1 cellular context compared by ENCODE assay signal in genomic region chr19:36120092-36120983, GRCh38.
TF ChIP-seq lines count a peak whose summit lies in the region.

No MANE protein-coding gene starts in this region.

TF ChIP-seq in HepG2, 621 proteins besides CTCF, POLR2A, EP300 and RAD21 (continued from another document and continues in another):
- TF ChIP-seq ZNF18 (CRISPR knock-in tag; IDR thresholded peaks at IDR 0.05; ENCODE audit: insufficient replicate concordance) (no peak), ARID5B (CRISPR knock-in tag; IDR thresholded peaks at IDR 0.05) (peak; percentile 73; the same call in 1 of the 2 replicates), TAF15 (IDR thresholded peaks at IDR 0.05; ENCODE audit: low read depth, low read length, poor library complexity, severe bottlenecking) (no peak), MLX (CRISPR knock-in tag; IDR thresholded peaks at IDR 0.05) (no peak), ZNF614 (CRISPR knock-in tag; IDR thresholded peaks at IDR 0.05; ENCODE audit: borderline replicate concordance) (peak; percentile 71; the same call in 1 of the 2 replicates), JUN (CRISPR knock-in tag; IDR thresholded peaks at IDR 0.05) (peak; percentile 63; the same call in 1 of the 2 replicates), ZNF788 (CRISPR knock-in tag; IDR thresholded peaks at IDR 0.05; ENCODE audit: borderline replicate concordance) (peak; percentile 93; the same call in 1 of the 2 replicates), ZNF230 (CRISPR knock-in tag; IDR thresholded peaks at IDR 0.05) (peak; percentile 54; the same call in 1 of the 2 replicates), MIXL1 (CRISPR knock-in tag; IDR thresholded peaks at IDR 0.05) (peak; percentile 42; the same call in 1 of the 2 replicates), ZNF883 (CRISPR knock-in tag; IDR thresholded peaks at IDR 0.05; ENCODE audit: not compliant biosample characterization) (no peak), ATF6 (CRISPR knock-in tag; conservative IDR thresholded peaks at IDR 0.05) (no peak), ZNF552 (CRISPR knock-in tag; IDR thresholded peaks at IDR 0.05; ENCODE audit: borderline replicate concordance) (peak; percentile 83), TRIM24 (CRISPR knock-in tag; IDR thresholded peaks at IDR 0.05) (no peak), ZNF510 (CRISPR knock-in tag; IDR thresholded peaks at IDR 0.05; ENCODE audit: low read depth) (no peak), ATF7-NPFF (CRISPR knock-in tag; IDR thresholded peaks at IDR 0.05; ENCODE audit: low read depth) (no peak), CREB1 (IDR thresholded peaks at IDR 0.05) (no peak), CREB1 (CRISPR knock-in tag; IDR thresholded peaks at IDR 0.05) (peak; percentile 61), KLF16 (CRISPR knock-in tag; IDR thresholded peaks at IDR 0.05) (peak in 1 of 2 experiments; percentile 82; a peak in 2 of 4 replicates), ZNF512 (CRISPR knock-in tag; IDR thresholded peaks at IDR 0.05) (no peak), DZIP1 (CRISPR knock-in tag; IDR thresholded peaks at IDR 0.05) (no peak), ZNF670 (CRISPR knock-in tag; IDR thresholded peaks at IDR 0.05; ENCODE audit: borderline replicate concordance) (peak; percentile 60), ETS1 (CRISPR knock-in tag; IDR thresholded peaks at IDR 0.05) (no peak), TCF7 (IDR thresholded peaks at IDR 0.05; ENCODE audit: low read depth) (no peak), ZMAT3 (CRISPR knock-in tag; conservative IDR thresholded peaks at IDR 0.05) (peak; percentile 76; the same call in 1 of the 2 replicates), FOXP4 (CRISPR knock-in tag; IDR thresholded peaks at IDR 0.05) (peak; percentile 95), ZNF615 (CRISPR knock-in tag; IDR thresholded peaks at IDR 0.05; ENCODE audit: borderline replicate concordance) (no peak), PBX2 (CRISPR knock-in tag; IDR thresholded peaks at IDR 0.05) (no peak), DDIT3 (CRISPR knock-in tag; IDR thresholded peaks at IDR 0.05) (no peak), ZNF256 (CRISPR knock-in tag; conservative IDR thresholded peaks at IDR 0.05) (no peak), SMAD3 (CRISPR knock-in tag; IDR thresholded peaks at IDR 0.05) (peak; percentile 80; the same call in 1 of the 2 replicates), RFX1 (IDR thresholded peaks at IDR 0.05) (no peak), SAP130 (CRISPR knock-in tag; IDR thresholded peaks at IDR 0.05; ENCODE audit: low read depth) (peak; percentile 98), ZNF556 (CRISPR knock-in tag; IDR thresholded peaks at IDR 0.05; ENCODE audit: borderline replicate concordance) (no peak; the same call in 1 of the 2 replicates), SRF (IDR thresholded peaks at IDR 0.05; ENCODE audit: low read depth, low read length) (no peak), ELF4 (CRISPR knock-in tag; IDR thresholded peaks at IDR 0.05; ENCODE audit: borderline replicate concordance) (peak; percentile 62; the same call in 1 of the 2 replicates), ZNF710 (CRISPR knock-in tag; IDR thresholded peaks at IDR 0.05; ENCODE audit: borderline replicate concordance) (peak; percentile 93)
